8 cellular contexts compared by ENCODE assay signal in genomic region chr16:8963010-8963824, GRCh38. TPM values are rescaled to one million over a fixed set of nuclear protein-coding genes. Genes with fewer than 3 reads are reported as not detected.
DNase-seq lines count a peak whose midpoint lies in the region; ATAC-seq and TF ChIP-seq lines count a peak whose summit lies in the region.

No MANE protein-coding gene starts in this region.

- H3K4me1 ChIP-seq in ascending aorta (peaks cover 21 to 37% of the 10 kb centered on the region in 2 donors), left lung (peaks cover 30 to 53% of the 10 kb centered on the region in 2 donors), tibial artery (peaks cover 0 to 49% (median 43%) of the 10 kb centered on the region in 4 donors)

- no peak for TF ChIP-seq CTCF in ascending aorta (IDR thresholded peaks at IDR 0.05)
- no peak for TF ChIP-seq CTCF in left lung (IDR thresholded peaks at IDR 0.05)
- no peak for TF ChIP-seq CTCF in tibial artery (IDR thresholded peaks at IDR 0.05)

- peak; percentile 19 for DNase-seq in NCI-H748 (lab: John Stamatoyannopoulos, UW; ENCODE audit: unreplicated experiment)
- no peak for DNase-seq in NCI-H748 treated with DMSO at 0.1 percent for 48 hours (lab: John Stamatoyannopoulos, UW)
- peak; percentile 3 for DNase-seq in HK-2 (ENCODE audit: unreplicated experiment)
- DNase-seq in ascending aorta (ENCODE audit: low spot score in 2 of 2), result no peak
- peak in 1 of 2 donors; percentile 83 for DNase-seq in left lung
- peak in 1 of 2 donors; percentile 67 for DNase-seq in tibial artery

- no peaks in the 10 kb centered on the region for H3K27me3 ChIP-seq in ascending aorta
- no peaks in the 10 kb centered on the region for H3K27me3 ChIP-seq in left lung
- H3K27me3 ChIP-seq in tibial artery, result no peaks in the 10 kb centered on the region

- ATAC-seq in left lung, result no peak
- ATAC-seq in HG03457 (IDR thresholded peaks at IDR 0.05; ENCODE audit: unreplicated experiment), result no peak
- ATAC-seq in GM19463 (IDR thresholded peaks at IDR 0.05; ENCODE audit: unreplicated experiment), result no peak

- H3K9me3 ChIP-seq in ascending aorta, result no peaks in the 10 kb centered on the region
- no peaks in the 10 kb centered on the region for H3K9me3 ChIP-seq in left lung
- no peaks in the 10 kb centered on the region for H3K9me3 ChIP-seq in tibial artery

- H3K27ac ChIP-seq in ascending aorta (peak overlapping the region; percentile 26 to 78), left lung (peak overlapping the region; percentile 59 to 93), tibial artery (peak overlapping the region; percentile 80 to 86)

- peak overlapping the region; percentile 75 to 84 for H3K4me3 ChIP-seq in ascending aorta
- peak overlapping the region; percentile 62 to 82 for H3K4me3 ChIP-seq in left lung
- peak overlapping the region; percentile 80 to 81 for H3K4me3 ChIP-seq in tibial artery

- intact Hi-C loops in ascending aorta (cut with DNase I), result loop anchor here (5.0 kb wide), 4 partner anchors 76 to 291 kb away; partner anchors contain the start of genes ABAT, PMM2 and TMEM186
- intact Hi-C loops in left lung (cut with DNase I), result no loop called here
- intact Hi-C loops in tibial artery (cut with DNase I; ENCODE audit: low total_unique reads), result loop anchor here (5.0 to 10.0 kb wide), 3 partner anchors 98 to 158 kb away; partner anchors contain the start of genes CARHSP1 and HAPSTR1

- H3K36me3 ChIP-seq in ascending aorta, result no peaks in the 10 kb centered on the region
- no peaks in the 10 kb centered on the region for H3K36me3 ChIP-seq in left lung
- no peaks in the 10 kb centered on the region for H3K36me3 ChIP-seq in tibial artery

RNA-seq across cellular contexts. Expression of gene USP7, which starts 0.5 kb away (rescaled TPM):
- total RNA-seq in ascending aorta (55.3 TPM), left lung (10 to 100 TPM; 70.4 to 98.4 TPM)

Comparison
In these comparisons a context has a peak if more than half of its experiments do, and no peak if none do; other contexts are left out.
1. DNase-seq: peak in NCI-H748 (single experiment) and HK-2 (single experiment); none in NCI-H748 treated with DMSO at 0.1 percent for 48 hours (single experiment) and ascending aorta (0 of 2).
2. intact Hi-C loops: an anchor here in ascending aorta (5.0 kb wide) and tibial artery (5.0 to 10.0 kb wide); none called in left lung.
3. Peak in every context shown above with its lines, with median percentiles within 50 percentile points of each other: H3K27ac ChIP-seq and H3K4me3 ChIP-seq.